Comparison of ENCODE assay signal across 9 cellular contexts in the genomic region with DNA sequence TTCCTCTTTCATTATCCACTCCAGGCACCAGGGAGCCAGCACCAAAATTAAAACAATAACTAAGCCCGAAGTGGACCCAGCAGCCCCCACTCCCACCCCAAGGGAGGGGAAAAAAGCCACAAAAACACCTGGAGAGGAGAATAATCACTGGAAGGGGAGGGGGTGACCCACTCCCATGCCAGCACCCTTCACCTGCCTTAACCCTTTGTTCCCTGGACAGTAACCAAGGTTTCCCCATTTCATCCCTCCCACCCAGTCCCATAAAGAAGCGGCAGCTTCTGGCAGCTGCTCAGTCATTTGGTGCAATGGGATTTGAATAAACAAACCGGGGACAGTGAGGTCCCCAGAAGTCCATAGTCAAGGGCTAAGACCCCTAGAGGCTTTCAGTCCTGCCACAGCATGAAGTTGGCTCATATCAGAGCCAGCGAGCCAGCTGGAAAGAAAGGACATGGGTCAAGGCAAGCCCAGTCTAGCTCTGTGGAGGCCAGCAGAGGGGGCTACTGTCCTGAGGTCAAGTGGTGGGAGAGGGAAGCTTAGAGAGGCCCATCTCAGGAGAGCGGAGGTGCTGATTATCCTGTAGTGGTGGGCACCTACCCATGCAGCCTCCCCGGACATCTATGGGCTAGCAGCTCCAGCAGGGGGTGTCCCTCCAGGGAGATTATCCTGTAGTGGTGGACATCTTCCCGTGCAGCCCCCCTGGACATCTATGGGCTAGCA. TPM values are rescaled to one million over a fixed set of nuclear protein-coding genes. Genes with fewer than 3 reads are reported as not detected.
DNase-seq lines count a peak whose midpoint lies in the region; ATAC-seq and TF ChIP-seq lines count a peak whose summit lies in the region.
"Had no signal": no experiment of that assay in that cellular context is flagged by ENCODE, and none has a peak within 500 bp of the region (broad histone marks: within the 10 kb centered on the region; RNA-seq: fewer than 3 reads in every experiment).

No MANE protein-coding gene starts in this region.

- ATAC-seq in HG02885 (IDR thresholded peaks at IDR 0.05; ENCODE audit: poor library complexity, unreplicated experiment) = no peak

- peaks cover 67% of the 10 kb centered on the region for H3K4me1 ChIP-seq in neural progenitor cell
- peaks cover 11 to 42% (median 19%) of the 10 kb centered on the region in 3 donors for H3K4me1 ChIP-seq in esophagus squamous epithelium

- TF ChIP-seq CTCF in GM12873 (IDR thresholded peaks at IDR 0.05; ENCODE audit: insufficient read depth, low read depth, low read length, missing control alignments) = peak; percentile 23
- peak; percentile 60 for TF ChIP-seq CTCF in choroid plexus epithelial cell (conservative IDR thresholded peaks at IDR 0.05; ENCODE audit: low read depth, low read length)
- TF ChIP-seq CTCF in neural progenitor cell (IDR thresholded peaks at IDR 0.05) = peak; percentile 57
- TF ChIP-seq CTCF in esophagus squamous epithelium (IDR thresholded peaks at IDR 0.05) = no peak

- DNase-seq in NCI-H1417 (lab: John Stamatoyannopoulos, UW) = peak; percentile 59 to 93 (median 78)
- peak; percentile 42 for DNase-seq in choroid plexus epithelial cell (ENCODE audit: low read depth)
- peak; percentile 80 for DNase-seq in neural progenitor cell (ENCODE audit: low spot score)
- no peak for DNase-seq in stimulated activated CD4-positive, alpha-beta T cell treated with anti-CD3 and anti-CD28 coated beads, Interleukin-12 subunit alpha, Interleukin-12 subunit beta, amount 100 ng/mL, for 4 hours
- DNase-seq in esophagus squamous epithelium (lab: John Stamatoyannopoulos, UW) = no peak
- DNase-seq: transverse colon had no signal

- peaks cover 57% of the 10 kb centered on the region for H4K20me1 ChIP-seq in neural progenitor cell (ENCODE audit: low read depth)

- TF ChIP-seq POLR2A in esophagus squamous epithelium (IDR thresholded peaks at IDR 0.05) = no peak

- H3K9me3 Mint-ChIP-seq in neural progenitor cell = no peaks in the 10 kb centered on the region

- H3K4me3 Mint-ChIP-seq in neural progenitor cell = no peak overlapping the region

- H3K27me3 Mint-ChIP-seq in neural progenitor cell (ENCODE audit: insufficient read depth, low read depth) = peaks cover 64% of the 10 kb centered on the region

- peaks cover 41% of the 10 kb centered on the region for H3F3A ChIP-seq in neural progenitor cell (ENCODE audit: low read depth)

- no peak overlapping the region for H3K27ac Mint-ChIP-seq in neural progenitor cell

- no peaks in the 10 kb centered on the region for H3K36me3 Mint-ChIP-seq in neural progenitor cell

- H3K4me3 ChIP-seq in choroid plexus epithelial cell (ENCODE audit: low read depth, low read length) (no peak overlapping the region), neural progenitor cell (no peak overlapping the region), esophagus squamous epithelium (no peak overlapping the region)
- H3K4me3 ChIP-seq: transverse colon had no signal

- H3K27ac ChIP-seq in neural progenitor cell = no peak overlapping the region
- H3K27ac ChIP-seq in esophagus squamous epithelium = no peak overlapping the region
- H3K27ac ChIP-seq: parathyroid adenoma, transverse colon had no signal

- H3K9me3 ChIP-seq in neural progenitor cell (ENCODE audit: low read depth) (no peaks in the 10 kb centered on the region), esophagus squamous epithelium (no peaks in the 10 kb centered on the region)
- H3K9me3 ChIP-seq: transverse colon had no signal

- peaks cover 100% of the 10 kb centered on the region for H3K27me3 ChIP-seq in neural progenitor cell
- H3K27me3 ChIP-seq in esophagus squamous epithelium = peaks cover 6 to 100% (median 23%) of the 10 kb centered on the region in 4 donors

- no peak overlapping the region for H3K9ac ChIP-seq in neural progenitor cell
- H3K9ac ChIP-seq: parathyroid adenoma had no signal

- 39 to 50% methylated on average over 3 to 5 of the region's 7 CpGs for WGBS in esophagus squamous epithelium, 2 donors

- H3K4me1 Mint-ChIP-seq in neural progenitor cell = peaks cover 62% of the 10 kb centered on the region

- H3K79me2 ChIP-seq in neural progenitor cell (ENCODE audit: low read depth) = no peaks in the 10 kb centered on the region
- H3K79me2 ChIP-seq: parathyroid adenoma had no signal

- H3K36me3 ChIP-seq in neural progenitor cell = no peaks in the 10 kb centered on the region
- H3K36me3 ChIP-seq in esophagus squamous epithelium = no peaks in the 10 kb centered on the region
- H3K36me3 ChIP-seq: transverse colon had no signal

- H2AFZ ChIP-seq in neural progenitor cell (replicated peaks) = no peak overlapping the region
- H2AFZ ChIP-seq: parathyroid adenoma had no signal

- H3K4me2 ChIP-seq in neural progenitor cell = no peak overlapping the region

- intact Hi-C loops in esophagus squamous epithelium (cut with DNase I) = loop anchor here (5.0 kb wide), 1 partner anchor 71 kb away; no protein-coding TSS in a partner anchor

RNA-seq across cellular contexts. Expression of gene LBX1, which starts 58.8 kb away (rescaled TPM):
- total RNA-seq in neural progenitor cell (ENCODE audit: low replicate concordance) (not detected in 2 replicates), esophagus squamous epithelium (not detected)
- total RNA-seq: transverse colon had no signal

Comparison
In these comparisons a context has a peak if more than half of its experiments do, and no peak if none do; other contexts are left out.
1. CTCF ChIP-seq: peak in GM12873 (single experiment), choroid plexus epithelial cell (single experiment) and neural progenitor cell (single experiment); none in esophagus squamous epithelium (0 of 6).
2. DNase-seq: peak in NCI-H1417 (3 of 3), choroid plexus epithelial cell (single experiment) and neural progenitor cell (single experiment); none in stimulated activated CD4-positive, alpha-beta T cell treated with anti-CD3 and anti-CD28 coated beads, Interleukin-12 subunit alpha, Interleukin-12 subunit beta, amount 100 ng/mL, for 4 hours (single experiment) and esophagus squamous epithelium (single experiment).